ENCODE assay signal across 17 cellular contexts in the genomic region with DNA sequence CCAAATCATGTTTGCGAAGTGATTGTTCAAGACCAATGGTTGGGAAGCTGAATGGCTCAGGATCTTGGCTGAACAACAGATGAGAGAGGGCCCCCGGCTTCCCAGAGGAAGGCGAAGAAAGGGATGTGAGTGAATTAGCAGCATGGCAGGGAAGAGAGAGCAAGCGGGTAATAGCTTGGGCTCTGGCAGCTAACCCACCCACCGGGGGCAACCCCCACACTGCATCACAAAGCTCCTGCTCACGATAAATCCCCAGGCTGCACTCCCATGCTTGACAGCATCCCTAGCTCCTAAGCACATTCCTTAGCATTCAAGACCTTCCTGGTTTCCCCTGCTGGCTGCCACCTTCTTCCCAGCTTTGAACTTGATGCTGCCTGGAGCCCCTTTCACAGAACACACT. TPM values are rescaled to one million over a fixed set of nuclear protein-coding genes. Genes with fewer than 3 reads are reported as not detected.
A peak's percentile ranks its signal among the peaks of the same experiment; 100 is the strongest.
DNase-seq lines count a peak whose midpoint lies in the region; TF ChIP-seq lines count a peak whose summit lies in the region.
"Had no signal": no experiment of that assay in that cellular context is flagged by ENCODE, and none has a peak within 500 bp of the region (broad histone marks: within the 10 kb centered on the region; RNA-seq: fewer than 3 reads in every experiment).

No MANE protein-coding gene starts in this region.

- H3K4me2 ChIP-seq in H9 (ENCODE audit: insufficient read depth, insufficient read length, low read length) (no peak overlapping the region), osteoblast (ENCODE audit: insufficient read depth, low read length) (no peak overlapping the region), GM23248 (ENCODE audit: unreplicated experiment) (no peak overlapping the region)

- H2BK5ac ChIP-seq in H9 (ENCODE audit: insufficient read length, low read length), result no peak overlapping the region

- H3K14ac ChIP-seq in H9 (ENCODE audit: insufficient read depth, low read length), result no peak overlapping the region

- in situ Hi-C loops in GM23248 (cut with MboI), result no loop called here

- H3K4me3 Mint-ChIP-seq in Caco-2 (ENCODE audit: unreplicated experiment), result no peak overlapping the region
- H3K4me3 Mint-ChIP-seq in H9, result no peak overlapping the region
- H3K4me3 Mint-ChIP-seq: B cell; CD4-positive, alpha-beta memory T cell had no signal

- no peak overlapping the region for H2AK5ac ChIP-seq in H9 (ENCODE audit: insufficient read length, low read length)

- WGBS in H9 (ENCODE audit: extremely low coverage, insufficient read length, low lambda C conversion rate), result no CpG with 5 or more reads among the region's 6 CpGs
- 84 to 88% methylated on average over 6 of the region's 6 CpGs for WGBS in GM23248 (ENCODE audit: low coverage in 1 of 2, low lambda C conversion rate in 2 of 2, missing lambda C conversion rate in 2 of 2), 2 experiments

- H3K4me3 ChIP-seq in Caco-2 (ENCODE audit: low read depth, low read length) (no peak overlapping the region), osteoblast (ENCODE audit: insufficient read depth, low read length) (no peak overlapping the region), GM23248 (no peak overlapping the region), colonic mucosa (no peak overlapping the region)

- H4K20me1 ChIP-seq in H9 (ENCODE audit: control insufficient read depth, insufficient read depth, insufficient read length) (no peaks in the 10 kb centered on the region), osteoblast (ENCODE audit: insufficient read depth, low read length) (no peaks in the 10 kb centered on the region), GM23248 (ENCODE audit: insufficient read depth) (no peaks in the 10 kb centered on the region)

- no peaks in the 10 kb centered on the region for H3K79me1 ChIP-seq in H9 (ENCODE audit: insufficient read depth, low read depth, low read length, poor library complexity, severe bottlenecking)

- no peak overlapping the region for H2BK20ac ChIP-seq in H9 (ENCODE audit: low read depth, low read length, poor library complexity, severe bottlenecking)

- intact Hi-C loops in Caco-2 (cut with micrococcal nuclease; ENCODE audit: unreplicated experiment) (no loop called here), colonic mucosa (cut with DNase I) (no loop called here)

- H3K79me2 ChIP-seq in H9 (ENCODE audit: insufficient read depth, low read length) (no peaks in the 10 kb centered on the region), osteoblast (ENCODE audit: insufficient read depth, low read length) (no peaks in the 10 kb centered on the region), GM23248 (ENCODE audit: insufficient read depth) (no peaks in the 10 kb centered on the region)

- no peak overlapping the region for H3K4ac ChIP-seq in H9 (ENCODE audit: low read depth, low read length)

- no peaks in the 10 kb centered on the region for H3K36me3 Mint-ChIP-seq in Caco-2 (ENCODE audit: insufficient read depth, unreplicated experiment)
- H3K36me3 Mint-ChIP-seq in H9 (ENCODE audit: insufficient read depth in 1 of 3, low read depth in 3 of 3), result no peaks in the 10 kb centered on the region
- H3K36me3 Mint-ChIP-seq: CD4-positive, alpha-beta memory T cell had no signal

- no peaks in the 10 kb centered on the region for H3K9me3 ChIP-seq in Caco-2
- no peaks in the 10 kb centered on the region for H3K9me3 ChIP-seq in H9 (ENCODE audit: control insufficient read depth, low read depth, low read length)
- no peaks in the 10 kb centered on the region for H3K9me3 ChIP-seq in osteoblast (ENCODE audit: low read depth, low read length)
- H3K9me3 ChIP-seq in GM23248 (ENCODE audit: low read depth), result no peaks in the 10 kb centered on the region
- H3K9me3 ChIP-seq in colonic mucosa, result no peaks in the 10 kb centered on the region

- H3K4me1 Mint-ChIP-seq in Caco-2 (ENCODE audit: low read depth, unreplicated experiment), result peaks cover 44% of the 10 kb centered on the region
- H3K4me1 Mint-ChIP-seq in H9, result peaks cover 13 to 26% of the 10 kb centered on the region in 2 experiments
- H3K4me1 Mint-ChIP-seq: B cell; CD4-positive, alpha-beta memory T cell had no signal

- BruUV-seq in Caco-2 (replicated peaks; lab: Mats Ljungman, UMichigan), result no TSS peak

- no peak overlapping the region for H2BK120ac ChIP-seq in H9 (ENCODE audit: low read depth, low read length, poor library complexity, severe bottlenecking)

- H3K27me3 Mint-ChIP-seq in Caco-2 (ENCODE audit: insufficient read depth, unreplicated experiment) (no peaks in the 10 kb centered on the region), H9 (ENCODE audit: low read depth) (peaks cover 4% of the 10 kb centered on the region)

- H3K23ac ChIP-seq in H9 (ENCODE audit: insufficient read length, low read depth, low read length), result no peak overlapping the region

- no peak overlapping the region for H2AFZ ChIP-seq in H9 (ENCODE audit: low read length)
- H2AFZ ChIP-seq in osteoblast (ENCODE audit: low read length), result no peak overlapping the region
- no peak overlapping the region for H2AFZ ChIP-seq in GM23248

- DNase-seq in Caco-2 (no peak), H9 (no peak), left kidney (ENCODE audit: low read depth, low spot score) (peak; percentile 65), osteoblast (ENCODE audit: insufficient read length, low spot score, missing footprints) (peak; percentile 19), GM23248 (no peak), colonic mucosa (no peak)
- no peak for DNase-seq in activated naive CD4-positive, alpha-beta T cell treated with anti-CD3 and anti-CD28 coated beads, Interleukin-2, amount 50 U/mL, for 16 hours
- DNase-seq in activated CD8-positive, alpha-beta memory T cell treated with anti-CD3 and anti-CD28 coated beads for 24 hours, result no peak
- DNase-seq: ACHN; CD4-positive, alpha-beta memory T cell; DMS153; DMS79 treated with DMSO at 0.1 percent for 48 hours; EL; GOT3; IMR-90 had no signal

- H3K23me2 ChIP-seq in H9 (ENCODE audit: insufficient read length, low read depth, low read length, poor library complexity, severe bottlenecking), result no peaks in the 10 kb centered on the region

- TF ChIP-seq CTCF in Caco-2 (IDR thresholded peaks at IDR 0.05; ENCODE audit: insufficient read depth in 1 of 2, low read depth in 1 of 2, low read length in 1 of 2, severe bottlenecking in 1 of 2, unreplicated experiment in 1 of 2) (no peak), H9 (conservative IDR thresholded peaks at IDR 0.05) (no peak), osteoblast (IDR thresholded peaks at IDR 0.05; ENCODE audit: extremely low read depth, low read depth, low read length) (no peak), colonic mucosa (IDR thresholded peaks at IDR 0.05) (no peak)

- H3K27me3 ChIP-seq in Caco-2 (replicated peaks; ENCODE audit: control insufficient read depth, insufficient read depth, low read length), result no peaks in the 10 kb centered on the region
- no peaks in the 10 kb centered on the region for H3K27me3 ChIP-seq in H9 (ENCODE audit: insufficient read depth, low read length)
- no peaks in the 10 kb centered on the region for H3K27me3 ChIP-seq in osteoblast (ENCODE audit: insufficient read depth, low read length)
- H3K27me3 ChIP-seq in GM23248 (replicated peaks; ENCODE audit: insufficient read depth), result no peaks in the 10 kb centered on the region
- no peaks in the 10 kb centered on the region for H3K27me3 ChIP-seq in colonic mucosa

- H4K8ac ChIP-seq in H9 (replicated peaks; ENCODE audit: insufficient read length, low read depth, low read length), result no peak overlapping the region

- H3K4me1 ChIP-seq in Caco-2 (peaks cover 42% of the 10 kb centered on the region), H9 (ENCODE audit: insufficient read depth, low read length) (no peaks in the 10 kb centered on the region), osteoblast (ENCODE audit: insufficient read depth, low read length) (peaks cover 12% of the 10 kb centered on the region), GM23248 (ENCODE audit: insufficient read depth) (peaks cover 20% of the 10 kb centered on the region), colonic mucosa (no peaks in the 10 kb centered on the region)

- H2BK12ac ChIP-seq in H9 (ENCODE audit: insufficient read length, low read depth, low read length), result no peak overlapping the region

- CTCF ChIA-PET in Caco-2 (lab: Charles Lee), result no interaction called here

- peaks cover 23% of the 10 kb centered on the region for H3F3A ChIP-seq in GM23248 (ENCODE audit: insufficient read depth)

- no peak overlapping the region for H2BK15ac ChIP-seq in H9 (ENCODE audit: low read depth, low read length)

- H3K56ac ChIP-seq in H9 (ENCODE audit: insufficient read length, low read depth, low read length), result no peak overlapping the region

- no peak overlapping the region for H4K5ac ChIP-seq in H9 (ENCODE audit: insufficient read length, low read depth, low read length)

- no peak overlapping the region for H4K91ac ChIP-seq in H9 (ENCODE audit: insufficient read length, low read depth, low read length)

- H3K36me3 ChIP-seq in Caco-2 (ENCODE audit: control insufficient read depth, insufficient read depth, low read length) (no peaks in the 10 kb centered on the region), osteoblast (ENCODE audit: insufficient read depth, low read length) (no peaks in the 10 kb centered on the region), GM23248 (ENCODE audit: low read depth) (no peaks in the 10 kb centered on the region), colonic mucosa (no peaks in the 10 kb centered on the region)

- H3T11ph ChIP-seq in H9 (ENCODE audit: low read length), result no peak overlapping the region

- H3K9me2 ChIP-seq in GM23248 (ENCODE audit: insufficient read depth), result no peaks in the 10 kb centered on the region

- H3K27ac Mint-ChIP-seq in Caco-2 (ENCODE audit: unreplicated experiment) (peak overlapping the region; percentile 39), H9 (peak overlapping the region in 1 of 3 experiments; percentile 5; a peak in 2 of 7 replicates)
- H3K27ac Mint-ChIP-seq: B cell; CD4-positive, alpha-beta memory T cell had no signal

- H3K9ac ChIP-seq in H9 (ENCODE audit: extremely low read depth, insufficient read length, low read length) (no peak overlapping the region), GM23248 (no peak overlapping the region), colonic mucosa (ENCODE audit: low read depth in 2 of 2, low read length in 2 of 2) (no peak overlapping the region)

- H3K9me3 Mint-ChIP-seq in Caco-2 (ENCODE audit: unreplicated experiment), result no peaks in the 10 kb centered on the region
- H3K9me3 Mint-ChIP-seq in H9, result no peaks in the 10 kb centered on the region; a peak in 1 of 5 replicates
- H3K9me3 Mint-ChIP-seq: CD4-positive, alpha-beta memory T cell had no signal

- POLR2A ChIA-PET in Caco-2 (lab: Charles Lee), result no interaction called here

- no peak overlapping the region for H3K27ac ChIP-seq in H9 (ENCODE audit: insufficient read length, low read depth, low read length)
- no peak overlapping the region for H3K27ac ChIP-seq in osteoblast (ENCODE audit: low read depth, low read length)
- no peak overlapping the region for H3K27ac ChIP-seq in GM23248
- no peak overlapping the region for H3K27ac ChIP-seq in colonic mucosa
- H3K27ac ChIP-seq: C4-2B had no signal

- peak overlapping the region; percentile 17 for H3K18ac ChIP-seq in H9 (ENCODE audit: insufficient read length, low read depth, low read length)

RNA-seq across cellular contexts. Expression of a gene that starts 26.2 kb away (rescaled TPM):
- total RNA-seq in Caco-2 (2022) (187 and 198 TPM in 2 replicates), H9 (2021) (14.4 and 15.1 TPM in 2 replicates), osteoblast (31.8 and 35.4 TPM in 2 replicates), colonic mucosa (100 to 1,000 TPM; 113 to 133 TPM)
- 23.0 and 26.0 TPM in 2 replicates for total RNA-seq in GM23248 (2014; rRNA removed; shearing (Covaris generic))
- 65.7 and 73.7 TPM in 2 replicates for polyA plus RNA-seq in GM23248 (2016; fragmentation: Nextera tagmentation; extraction: Ambion mirVana)
- total RNA-seq: B cell; CD4-positive, alpha-beta memory T cell had no signal
- polyA plus RNA-seq: CD4-positive, alpha-beta memory T cell had no signal

Comparison
In these comparisons a context has a peak if more than half of its experiments do, and no peak if none do; other contexts are left out.
1. DNase-seq: peak in left kidney (single experiment) and osteoblast (single experiment); none in Caco-2 (0 of 2), H9 (single experiment), GM23248 (single experiment), activated naive CD4-positive, alpha-beta T cell treated with anti-CD3 and anti-CD28 coated beads, Interleukin-2, amount 50 U/mL, for 16 hours (single experiment), colonic mucosa (single experiment) and activated CD8-positive, alpha-beta memory T cell treated with anti-CD3 and anti-CD28 coated beads for 24 hours (single experiment).